8 cellular contexts compared by ENCODE assay signal in genomic region chrX:68498508-68499379, GRCh38. TPM values are rescaled to one million over a fixed set of nuclear protein-coding genes. Genes with fewer than 3 reads are reported as not detected.
DNase-seq lines count a peak whose midpoint lies in the region; ATAC-seq and TF ChIP-seq lines count a peak whose summit lies in the region.

Gene YIPF6, plus strand, starts transcription at chrX:68499051. Its CDS starts 16 bp downstream, at chrX:68499067.

- no peaks in the 10 kb centered on the region for H3K27me3 ChIP-seq in hepatocyte

- peaks cover 40% of the 10 kb centered on the region for H3K79me2 ChIP-seq in hepatocyte

- H3K4me3 ChIP-seq in hepatocyte (peak within 1 kb of the TSS; percentile 90), retinal pigment epithelial cell (ENCODE audit: low read length) (peak within 1 kb of the TSS; percentile 86)

- no peaks in the 10 kb centered on the region for H3K9me2 ChIP-seq in hepatocyte (replicated peaks; ENCODE audit: insufficient read depth)

- peaks cover 3% of the 10 kb centered on the region for H4K20me1 ChIP-seq in hepatocyte (ENCODE audit: insufficient read depth, poor library complexity, severe bottlenecking)

- TF ChIP-seq CTCF in hepatocyte (IDR thresholded peaks at IDR 0.05; ENCODE audit: poor library complexity) (no peak), retinal pigment epithelial cell (conservative IDR thresholded peaks at IDR 0.05; ENCODE audit: low read depth, low read length) (no peak)

- peak within 1 kb of the TSS; percentile 100 for H3K27ac ChIP-seq in hepatocyte

- peaks cover 7% of the 10 kb centered on the region for H3K4me1 ChIP-seq in hepatocyte (ENCODE audit: insufficient read depth)

- H3K4me2 ChIP-seq in hepatocyte = peak within 1 kb of the TSS; percentile 84

- peak; percentile 97 for ATAC-seq in HG02852 (IDR thresholded peaks at IDR 0.05; ENCODE audit: unreplicated experiment)

- no peaks in the 10 kb centered on the region for H3K36me3 ChIP-seq in hepatocyte (replicated peaks; ENCODE audit: insufficient read depth, low read depth)

- 48% methylated on average over 68 of the region's 68 CpGs for WGBS in hepatocyte (ENCODE audit: low lambda C conversion rate, missing lambda C conversion rate)

- H3K9me3 ChIP-seq in hepatocyte (ENCODE audit: low read depth) = no peaks in the 10 kb centered on the region

- H2AFZ ChIP-seq in hepatocyte = peak within 1 kb of the TSS; percentile 90

- peak; percentile 56 to 76 (median 67) for DNase-seq in NCI-H1417 (lab: John Stamatoyannopoulos, UW)
- DNase-seq in NCI-H1417 treated with DMSO at 0.1 percent for 48 hours (lab: John Stamatoyannopoulos, UW) = no peak
- peak; percentile 21 for DNase-seq in NCI-H1694 treated with DMSO at 0.1 percent for 48 hours (lab: John Stamatoyannopoulos, UW)
- DNase-seq in T1000 (lab: John Stamatoyannopoulos, UW) = peak; percentile 36
- peak; percentile 86 for DNase-seq in astrocyte of the hippocampus (ENCODE audit: low read depth, low spot score)
- DNase-seq in hepatocyte (ENCODE audit: low spot score) = peak; percentile 87
- peak; percentile 27 for DNase-seq in retinal pigment epithelial cell (ENCODE audit: low read depth)

RNA-seq across cellular contexts. Expression of gene YIPF6, which starts in this region (rescaled TPM):
- total RNA-seq in hepatocyte = 40.2 and 45.5 TPM in 2 replicates
- 45.5 and 51.3 TPM in 2 replicates for polyA plus RNA-seq in hepatocyte
